Comparison of ENCODE assay signal across 9 cellular contexts in the genomic region with DNA sequence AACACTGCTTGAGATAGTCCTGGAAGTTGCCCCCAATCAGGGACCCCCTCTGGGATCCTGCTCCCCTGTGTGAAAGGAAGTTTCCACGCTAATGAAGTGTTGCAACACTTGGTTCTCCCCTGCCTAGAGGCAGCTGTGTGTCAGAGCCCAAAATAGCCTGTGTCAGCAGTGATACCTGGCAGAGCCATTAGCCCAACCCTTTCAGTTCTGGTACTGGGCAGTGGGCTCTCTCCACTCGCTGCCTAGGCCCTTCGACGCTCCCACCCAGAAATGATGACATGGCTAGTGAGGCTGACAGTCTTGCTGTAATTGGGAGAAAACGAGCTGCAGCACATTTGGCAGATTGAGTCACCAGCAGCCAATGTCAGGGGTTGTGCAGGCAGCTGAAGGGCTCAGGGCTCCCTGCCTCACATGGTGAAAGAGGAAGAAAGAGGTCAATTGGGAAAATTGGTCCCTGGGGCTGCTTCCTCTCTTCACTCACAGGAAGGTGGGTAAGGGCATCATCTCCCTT. TPM values are rescaled to one million over a fixed set of nuclear protein-coding genes. Genes with fewer than 3 reads are reported as not detected.
A peak's percentile ranks its signal among the peaks of the same experiment; 100 is the strongest.
DNase-seq lines count a peak whose midpoint lies in the region; ATAC-seq, FAIRE-seq and TF ChIP-seq lines count a peak whose summit lies in the region.
"Had no signal": no experiment of that assay in that cellular context is flagged by ENCODE, and none has a peak within 500 bp of the region (broad histone marks: within the 10 kb centered on the region; RNA-seq: fewer than 3 reads in every experiment).

No MANE protein-coding gene starts in this region.

- TF ChIP-seq POLR2A in adrenal gland (IDR thresholded peaks at IDR 0.05) (no peak), vagina (IDR thresholded peaks at IDR 0.05) (no peak)

- peaks cover 34% of the 10 kb centered on the region for H3K4me1 Mint-ChIP-seq in activated naive CD4-positive, alpha-beta T cell treated with anti-CD3 and anti-CD28 coated beads, Interleukin-2, amount 50 U/mL, for 24 hours

- H3K4me1 ChIP-seq in adrenal gland (replicated peaks in 1 of 2) = peaks cover 15 to 28% of the 10 kb centered on the region in 2 donors
- peaks cover 8% of the 10 kb centered on the region in 2 donors for H3K4me1 ChIP-seq in kidney (ENCODE audit: control insufficient read depth in 1 of 2, insufficient read depth in 1 of 2, low read depth in 1 of 2, low read length in 2 of 2)
- peaks cover 45% of the 10 kb centered on the region for H3K4me1 ChIP-seq in vagina

- DNase-seq in activated naive CD4-positive, alpha-beta T cell treated with Interleukin-2 at 50 U/mL for 16 hours = no peak
- peak; percentile 22 to 69 (median 51) for DNase-seq in adrenal gland
- DNase-seq in kidney = peak; percentile 59
- no peak for DNase-seq in vagina (ENCODE audit: extremely low spot score in 2 of 2)
- no peak for DNase-seq in GDM1 (lab: John Stamatoyannopoulos, UW)
- no peak for DNase-seq in cerebellar nuclear complex (lab: John Stamatoyannopoulos, UW)

- no peak overlapping the region for H3K9ac ChIP-seq in kidney (ENCODE audit: low read length in 2 of 2)

- 45 to 69% (median 65%) methylated on average over 2 to 5 of the region's 5 CpGs for WGBS in adrenal gland, 4 donors

- no peak for TF ChIP-seq CTCF in adrenal gland (IDR thresholded peaks at IDR 0.05)
- no peak for TF ChIP-seq CTCF in kidney (IDR thresholded peaks at IDR 0.05; ENCODE audit: borderline replicate concordance, extremely low read depth, insufficient read depth)
- no peak for TF ChIP-seq CTCF in vagina (IDR thresholded peaks at IDR 0.05)

- no peak for FAIRE-seq in kidney (lab: Jason Lieb, UNC)

- H3K9me3 ChIP-seq in adrenal gland (replicated peaks in 1 of 3) (no peaks in the 10 kb centered on the region), kidney (ENCODE audit: control insufficient read depth in 1 of 2, low read length in 2 of 2) (no peaks in the 10 kb centered on the region), vagina (no peaks in the 10 kb centered on the region)

- no peaks in the 10 kb centered on the region for H3K27me3 ChIP-seq in adrenal gland
- H3K27me3 ChIP-seq in vagina = no peaks in the 10 kb centered on the region

- peak overlapping the region; percentile 100 for H3K4me3 Mint-ChIP-seq in activated naive CD4-positive, alpha-beta T cell treated with anti-CD3 and anti-CD28 coated beads, Interleukin-2, amount 50 U/mL, for 24 hours

- peaks cover 0 to 19% of the 10 kb centered on the region in 2 donors for H3K36me3 ChIP-seq in adrenal gland (replicated peaks in 1 of 2)
- H3K36me3 ChIP-seq in kidney (ENCODE audit: control insufficient read depth in 1 of 2, insufficient read depth in 2 of 2, low read length in 2 of 2) = peaks cover 11 to 12% of the 10 kb centered on the region in 2 donors
- H3K36me3 ChIP-seq in vagina = peaks cover 6 to 25% of the 10 kb centered on the region in 2 donors

- ATAC-seq in HG02852 (IDR thresholded peaks at IDR 0.05; ENCODE audit: unreplicated experiment) = no peak

- no peaks in the 10 kb centered on the region for H3K27me3 Mint-ChIP-seq in activated naive CD4-positive, alpha-beta T cell treated with anti-CD3 and anti-CD28 coated beads, Interleukin-2, amount 50 U/mL, for 24 hours

- H3K4me3 ChIP-seq in adrenal gland = no peak overlapping the region
- H3K4me3 ChIP-seq in kidney (ENCODE audit: low read length in 2 of 2) = no peak overlapping the region
- H3K4me3 ChIP-seq in vagina = no peak overlapping the region

- intact Hi-C loops in adrenal gland (cut with DNase I) = no loop called here
- intact Hi-C loops in kidney (cut with DNase I) = no loop called here
- intact Hi-C loops in vagina (cut with DNase I) = no loop called here

- no peak overlapping the region for H3K27ac Mint-ChIP-seq in activated naive CD4-positive, alpha-beta T cell treated with anti-CD3 and anti-CD28 coated beads, Interleukin-2, amount 50 U/mL, for 24 hours

- no peaks in the 10 kb centered on the region for H3K9me3 Mint-ChIP-seq in activated naive CD4-positive, alpha-beta T cell treated with anti-CD3 and anti-CD28 coated beads, Interleukin-2, amount 50 U/mL, for 24 hours

- H3K36me3 Mint-ChIP-seq in activated naive CD4-positive, alpha-beta T cell treated with anti-CD3 and anti-CD28 coated beads, Interleukin-2, amount 50 U/mL, for 24 hours = peaks cover 9% of the 10 kb centered on the region

- H3K27ac ChIP-seq in adrenal gland = peak overlapping the region in 4 of 5 donors; percentile 20 to 93 (median 85)
- H3K27ac ChIP-seq in kidney (ENCODE audit: low read depth in 2 of 2, low read length in 2 of 2) = no peak overlapping the region
- H3K27ac ChIP-seq in vagina = peak overlapping the region; percentile 93

RNA-seq across cellular contexts. Expression of gene NXF1, which starts 1.4 kb away (rescaled TPM):
- total RNA-seq in adrenal gland = 100 to 1,000 TPM in 1 of 8 donors, 10 to 100 TPM in 7; 32.8 to 134 (median 67.7) TPM
- 100 to 1,000 TPM in 2 of 3 donors, 10 to 100 TPM in 1; 87.0 to 274 (median 231) TPM for polyA plus RNA-seq in adrenal gland
- 83.8 TPM for total RNA-seq in kidney
- polyA plus RNA-seq in kidney (ENCODE audit: insufficient read depth, low read depth, low replicate concordance) = 70.7 TPM
- 64.1 TPM for total RNA-seq in vagina

RNA-seq across cellular contexts. Expression of gene TMEM223, which starts 14.9 kb away (rescaled TPM):
- 10 to 100 TPM; 12.6 to 49.1 (median 22.8) TPM for total RNA-seq in adrenal gland
- 10 to 100 TPM; 32.0 to 41.3 (median 32.5) TPM for polyA plus RNA-seq in adrenal gland
- 16.5 TPM for total RNA-seq in kidney
- polyA plus RNA-seq in kidney (ENCODE audit: insufficient read depth, low read depth, low replicate concordance) = 34.9 TPM
- total RNA-seq in vagina = 19.6 TPM

RNA-seq across cellular contexts. Expression of gene TMEM179B, which starts 19.5 kb away (rescaled TPM):
- total RNA-seq in adrenal gland = 100 to 1,000 TPM in 3 of 8 donors, 10 to 100 TPM in 5; 55.4 to 217 (median 81.6) TPM
- 10 to 100 TPM; 37.2 to 97.7 (median 66.6) TPM for polyA plus RNA-seq in adrenal gland
- 57.1 TPM for total RNA-seq in kidney
- 105 TPM for polyA plus RNA-seq in kidney (ENCODE audit: insufficient read depth, low read depth, low replicate concordance)
- 61.9 TPM for total RNA-seq in vagina

RNA-seq across cellular contexts. Expression of gene STX5, which starts 25.2 kb away (rescaled TPM):
- total RNA-seq in adrenal gland = 10 to 100 TPM; 22.2 to 59.9 (median 36.2) TPM
- 10 to 100 TPM; 19.7 to 52.4 (median 22.4) TPM for polyA plus RNA-seq in adrenal gland
- total RNA-seq in kidney = 39.6 TPM
- 44.6 TPM for polyA plus RNA-seq in kidney (ENCODE audit: insufficient read depth, low read depth, low replicate concordance)
- total RNA-seq in vagina = 35.6 TPM

RNA-seq across cellular contexts. Expression of gene TEX54, which starts 26.0 kb away (rescaled TPM):
- total RNA-seq in adrenal gland (not detected), kidney (not detected), vagina (not detected)
- polyA plus RNA-seq in adrenal gland (1 to 10 TPM in 1 of 3 donors, under 1 TPM in 1, not detected in 1; 0.27 to 1.4 TPM), kidney (ENCODE audit: insufficient read depth, low read depth, low replicate concordance) (not detected)
- polyA plus RNA-seq: neural cell had no signal

Comparison
In these comparisons a context has a peak if more than half of its experiments do, and no peak if none do; other contexts are left out.
1. DNase-seq: peak in adrenal gland (7 of 7) and kidney (single experiment); none in activated naive CD4-positive, alpha-beta T cell treated with Interleukin-2 at 50 U/mL for 16 hours (single experiment), vagina (0 of 2), GDM1 (single experiment) and cerebellar nuclear complex (0 of 2).
2. H3K27ac ChIP-seq: peak in adrenal gland (4 of 5) and vagina (single experiment); none in kidney (0 of 2).